Comparison of ENCODE assay signal across 23 cellular contexts in the genomic region with DNA sequence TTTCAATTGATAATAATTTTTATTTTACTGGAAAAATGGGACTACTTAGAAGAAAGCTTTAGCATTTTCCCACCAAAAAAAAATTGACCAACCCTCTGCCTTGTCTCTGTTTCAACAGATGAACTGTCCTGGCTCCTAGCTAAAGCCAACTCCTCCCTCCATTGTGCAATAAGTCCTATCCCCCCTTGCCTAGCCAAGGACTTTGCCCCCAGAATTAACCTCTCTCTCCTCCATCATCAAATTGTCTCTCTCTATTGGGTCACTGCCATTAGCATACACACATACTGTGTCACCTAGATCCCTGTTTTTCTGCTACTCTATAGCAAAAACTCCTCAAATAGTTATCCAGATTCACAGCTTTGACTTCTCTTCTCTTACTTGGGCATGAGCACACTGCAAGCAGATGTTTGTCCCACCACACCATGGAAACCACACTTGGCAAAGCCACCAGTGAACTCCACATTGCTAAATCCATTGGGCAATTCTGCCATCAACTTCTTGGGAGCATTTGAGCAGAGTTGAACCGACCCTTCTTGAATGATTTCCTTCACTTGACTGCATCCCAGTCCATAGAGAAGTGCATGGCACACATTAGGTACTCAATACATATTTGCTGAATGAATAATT.
"Had no signal": no experiment of that assay in that cellular context is flagged by ENCODE, and none has a peak within 500 bp of the region (broad histone marks: within the 10 kb centered on the region; RNA-seq: fewer than 3 reads in every experiment).

No MANE protein-coding gene starts in this region.

- H3K4me1 ChIP-seq: ascending aorta, colonic mucosa, gastrocnemius medialis, thyroid gland, upper lobe of right lung had no signal

- H3K27me3 ChIP-seq: ascending aorta, brain microvascular endothelial cell, colonic mucosa, gastrocnemius medialis, neural progenitor cell, thyroid gland, upper lobe of right lung had no signal

- H3K4me3 ChIP-seq: ascending aorta, colonic mucosa, dorsolateral prefrontal cortex, gastrocnemius medialis, neural progenitor cell, thyroid gland, upper lobe of right lung had no signal

- H3K9me3 ChIP-seq: ascending aorta, colonic mucosa, gastrocnemius medialis, thyroid gland, upper lobe of right lung had no signal

- ATAC-seq: activated naive CD4-positive, alpha-beta T cell treated with anti-CD3 and anti-CD28 coated beads, Interleukin-2, amount 50 U/mL, for 72 hours; activated T-helper 17 cell treated with anti-CD3 and anti-CD28 coated beads, Interleukin-2, amount 50 U/mL, for 72 hours; gastrocnemius medialis; left colon; naive thymus-derived CD8-positive, alpha-beta T cell; T-cell; upper lobe of right lung had no signal

- DNase-seq: activated CD4-positive, alpha-beta T cell treated with anti-CD3 and anti-CD28 coated beads for 1 hour; activated CD4-positive, alpha-beta T cell treated with anti-CD3 and anti-CD28 coated beads, Interleukin-2, amount 50 U/mL, for 1 hour; activated T-cell treated with anti-CD3 and anti-CD28 coated beads, Interleukin-2, amount 50 U/mL, for 24 hours; brain microvascular endothelial cell; colonic mucosa; dorsolateral prefrontal cortex; endodermal cell; gastrocnemius medialis; head of caudate nucleus; islet precursor cell; left colon; mammary epithelial cell; naive thymus-derived CD8-positive, alpha-beta T cell; posterior cingulate gyrus; stimulated activated CD4-positive, alpha-beta T cell treated with anti-CD3 and anti-CD28 coated beads, Interleukin-4, amount 100 ng/mL, for 24 hours; stimulated activated naive CD4-positive, alpha-beta T cell treated with Interleukin-2 at 50 U/mL for 16 hours; T-cell; thyroid gland; upper lobe of right lung had no signal

- H3K9ac ChIP-seq: neural progenitor cell had no signal

- H3K27ac ChIP-seq: ascending aorta, brain microvascular endothelial cell, colonic mucosa, dorsolateral prefrontal cortex, gastrocnemius medialis, neural progenitor cell, thyroid gland, upper lobe of right lung had no signal

- H3K36me3 ChIP-seq: ascending aorta, brain microvascular endothelial cell, colonic mucosa, gastrocnemius medialis, neural progenitor cell, thyroid gland, upper lobe of right lung had no signal
